ENCODE assay signal across 22 cellular contexts in genomic region chr2:104340162-104340561, GRCh38.
"Had no signal": no experiment of that assay in that cellular context is flagged by ENCODE, and none has a peak within 500 bp of the region (broad histone marks: within the 10 kb centered on the region; RNA-seq: fewer than 3 reads in every experiment).

No MANE protein-coding gene starts in this region.

- H3K4me1 Mint-ChIP-seq: memory B cell, mesothelial cell of epicardium, naive B cell had no signal

- H3K36me3 Mint-ChIP-seq: memory B cell, mesothelial cell of epicardium, naive B cell had no signal

- H3K27ac Mint-ChIP-seq: dendritic cell treated with granulocyte-macrophage colony-stimulating factor and Interleukin-4, amounts not matched to agents 40 ng/mL and 50 ng/mL, for 4 days; memory B cell; mesothelial cell of epicardium; naive B cell; nephron had no signal

- H3K36me3 ChIP-seq: esophagus squamous epithelium, gastroesophageal sphincter, right atrium auricular region, sigmoid colon, stomach, thoracic aorta, uterus had no signal

- H3K4me3 ChIP-seq: esophagus squamous epithelium, gastroesophageal sphincter, right atrium auricular region, sigmoid colon, skin epidermis, stomach, thoracic aorta, uterus had no signal

- H3K27me3 Mint-ChIP-seq: dendritic cell treated with granulocyte-macrophage colony-stimulating factor and Interleukin-4, amounts not matched to agents 40 ng/mL and 50 ng/mL, for 4 days had no signal

- DNase-seq: cerebellar nuclear complex; esophagus squamous epithelium; foreskin fibroblast; glutamatergic neuron; islet precursor cell; naive B cell; posterior cingulate gyrus; sigmoid colon; stimulated activated CD4-positive, alpha-beta T cell treated with anti-CD3 and anti-CD28 coated beads, Interleukin-12 subunit alpha, Interleukin-12 subunit beta, amount 100 ng/mL, for 4 hours; stimulated activated naive CD4-positive, alpha-beta T cell; stomach; substantia nigra; trophoblast cell; uterus had no signal

- ATAC-seq: gastroesophageal sphincter had no signal

- H3K9me3 ChIP-seq: esophagus squamous epithelium, gastroesophageal sphincter, right atrium auricular region, sigmoid colon, stomach, thoracic aorta, uterus had no signal

- H3K27me3 ChIP-seq: esophagus squamous epithelium, gastroesophageal sphincter, right atrium auricular region, sigmoid colon, stomach, uterus had no signal

- H3K4me3 Mint-ChIP-seq: dendritic cell treated with granulocyte-macrophage colony-stimulating factor and Interleukin-4, amounts not matched to agents 40 ng/mL and 50 ng/mL, for 4 days; memory B cell; mesothelial cell of epicardium; naive B cell; nephron had no signal

- H3K4me1 ChIP-seq: esophagus squamous epithelium, gastroesophageal sphincter, right atrium auricular region, sigmoid colon, stomach, uterus had no signal

- H3K27ac ChIP-seq: esophagus squamous epithelium, gastroesophageal sphincter, right atrium auricular region, sigmoid colon, skin epidermis, stomach, thoracic aorta, uterus had no signal
